16 cellular contexts compared by ENCODE assay signal in genomic region chr16:24138024-24138423, GRCh38.
"Had no signal": no experiment of that assay in that cellular context is flagged by ENCODE, and none has a peak within 500 bp of the region (broad histone marks: within the 10 kb centered on the region; RNA-seq: fewer than 3 reads in every experiment).

No MANE protein-coding gene starts in this region.

- H3K27ac ChIP-seq: gastrocnemius medialis, heart left ventricle, left lung, upper lobe of left lung had no signal

- ATAC-seq: activated naive CD8-positive, alpha-beta T cell treated with anti-CD3 and anti-CD28 coated beads, Interleukin-2, amount 50 U/mL, for 24 hours; gastrocnemius medialis; heart left ventricle; left lung; naive thymus-derived CD8-positive, alpha-beta T cell; stimulated activated naive B cell treated with anti-CD40 and anti-IgM and Interleukin-4, amounts not matched to agents 10 μg/mL and 1 μg/mL and 100 μg/mL, for 72 hours had no signal

- H3K4me3 Mint-ChIP-seq: activated CD4-positive, alpha-beta T cell treated with anti-CD3 and anti-CD28 coated beads, Interleukin-2, amount 10 ng/mL, durations not matched to agents 7 days and 5 days; activated naive CD4-positive, alpha-beta T cell treated with anti-CD3 and anti-CD28 coated beads for 36 hours; activated naive CD8-positive, alpha-beta T cell treated with anti-CD3 and anti-CD28 coated beads, Interleukin-2, amount 50 U/mL, for 24 hours; naive thymus-derived CD8-positive, alpha-beta T cell; stimulated activated naive B cell treated with anti-CD40 and anti-IgM and Interleukin-4, amounts not matched to agents 10 μg/mL and 1 μg/mL and 100 μg/mL, for 72 hours had no signal

- H3K9me3 ChIP-seq: gastrocnemius medialis, left lung, upper lobe of left lung had no signal

- H3K27me3 ChIP-seq: gastrocnemius medialis, left lung, upper lobe of left lung had no signal

- H3K27ac Mint-ChIP-seq: activated CD4-positive, alpha-beta T cell treated with anti-CD3 and anti-CD28 coated beads, Interleukin-2, amount 10 ng/mL, durations not matched to agents 7 days and 5 days; activated naive CD4-positive, alpha-beta T cell treated with anti-CD3 and anti-CD28 coated beads for 36 hours; activated naive CD8-positive, alpha-beta T cell treated with anti-CD3 and anti-CD28 coated beads, Interleukin-2, amount 50 U/mL, for 24 hours; stimulated activated naive B cell treated with anti-CD40 and anti-IgM and Interleukin-4, amounts not matched to agents 10 μg/mL and 1 μg/mL and 100 μg/mL, for 72 hours had no signal

- H3K36me3 ChIP-seq: gastrocnemius medialis, heart left ventricle, left lung, upper lobe of left lung had no signal

- H3K27me3 Mint-ChIP-seq: activated CD4-positive, alpha-beta T cell treated with anti-CD3 and anti-CD28 coated beads, Interleukin-2, amount 10 ng/mL, durations not matched to agents 7 days and 5 days; activated naive CD8-positive, alpha-beta T cell treated with anti-CD3 and anti-CD28 coated beads, Interleukin-2, amount 50 U/mL, for 24 hours; naive thymus-derived CD8-positive, alpha-beta T cell; stimulated activated naive B cell treated with anti-CD40 and anti-IgM and Interleukin-4, amounts not matched to agents 10 μg/mL and 1 μg/mL and 100 μg/mL, for 72 hours had no signal

- H3K9me3 Mint-ChIP-seq: activated naive CD4-positive, alpha-beta T cell treated with anti-CD3 and anti-CD28 coated beads for 36 hours; activated naive CD8-positive, alpha-beta T cell treated with anti-CD3 and anti-CD28 coated beads, Interleukin-2, amount 50 U/mL, for 24 hours; naive thymus-derived CD8-positive, alpha-beta T cell; stimulated activated naive B cell treated with anti-CD40 and anti-IgM and Interleukin-4, amounts not matched to agents 10 μg/mL and 1 μg/mL and 100 μg/mL, for 72 hours had no signal

- DNase-seq: activated CD4-positive, alpha-beta T cell treated with anti-CD3 and anti-CD28 coated beads, Interleukin-2, amount 10 ng/mL, durations not matched to agents 7 days and 5 days; activated CD8-positive, alpha-beta memory T cell treated with anti-CD3 and anti-CD28 coated beads, Interleukin-2, amount 50 U/mL, for 48 hours; activated naive CD4-positive, alpha-beta T cell treated with anti-CD3 and anti-CD28 coated beads for 36 hours; activated naive CD8-positive, alpha-beta T cell treated with anti-CD3 and anti-CD28 coated beads, Interleukin-2, amount 50 U/mL, for 24 hours; aorta; erythroblast; gastrocnemius medialis; heart left ventricle; left lung; mammary epithelial cell; naive thymus-derived CD8-positive, alpha-beta T cell; stimulated activated CD4-positive, alpha-beta T cell treated with anti-CD3 and anti-CD28 coated beads, Interleukin-12 subunit alpha, Interleukin-12 subunit beta, amount 100 ng/mL, for 4 hours; stimulated activated CD4-positive, alpha-beta T cell treated with anti-CD3 and anti-CD28 coated beads, Interleukin-2, amount 100 ng/mL, for 24 hours; stimulated activated naive B cell treated with anti-CD40 and anti-IgM and Interleukin-4, amounts not matched to agents 10 μg/mL and 1 μg/mL and 100 μg/mL, for 72 hours; substantia nigra; upper lobe of left lung had no signal

- H3K4me1 ChIP-seq: gastrocnemius medialis, heart left ventricle, left lung, upper lobe of left lung had no signal

- H3K4me3 ChIP-seq: gastrocnemius medialis, heart left ventricle, left lung, upper lobe of left lung had no signal
